In the genomic region with DNA sequence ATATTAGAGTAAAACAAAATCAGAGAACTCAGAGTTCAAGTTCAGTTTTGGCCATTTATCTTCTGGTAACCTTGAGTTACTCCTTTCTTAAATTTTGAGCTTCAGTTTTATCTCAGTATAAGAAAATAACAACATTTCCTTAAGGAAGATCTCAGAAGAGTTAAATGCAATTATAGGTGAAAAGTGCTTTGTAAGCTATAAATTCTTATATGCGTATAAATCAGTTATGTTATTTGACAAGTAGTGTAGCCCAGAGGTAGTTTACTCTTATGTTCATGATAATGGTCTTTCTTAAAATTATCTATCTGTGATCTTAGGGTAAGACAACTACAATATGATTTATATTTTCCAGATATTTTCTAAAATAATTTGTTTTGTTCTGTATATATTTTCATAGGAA, we compare ENCODE assay signal across 2 cellular contexts.
TF ChIP-seq lines count a peak whose summit lies in the region.

No MANE protein-coding gene starts in this region.

TF ChIP-seq in HepG2, 621 proteins besides CTCF, POLR2A, EP300 and RAD21 (continued from another document):
- TF ChIP-seq MAFK (conservative IDR thresholded peaks at IDR 0.05 in 1 of 2, IDR thresholded peaks at IDR 0.05 in 1 of 2; ENCODE audit: low read length in 2 of 2), result peak; percentile 25 to 63; a peak in 2 of 4 replicates

TF ChIP-seq in K562, 482 proteins besides CTCF, POLR2A, EP300 and RAD21:
- TF ChIP-seq NELFE (IDR thresholded peaks at IDR 0.05; ENCODE audit: insufficient read depth, insufficient read length), result no peak
- no peak for TF ChIP-seq SNIP1 (IDR thresholded peaks at IDR 0.05; ENCODE audit: low read depth)
- TF ChIP-seq, protein P1, sequence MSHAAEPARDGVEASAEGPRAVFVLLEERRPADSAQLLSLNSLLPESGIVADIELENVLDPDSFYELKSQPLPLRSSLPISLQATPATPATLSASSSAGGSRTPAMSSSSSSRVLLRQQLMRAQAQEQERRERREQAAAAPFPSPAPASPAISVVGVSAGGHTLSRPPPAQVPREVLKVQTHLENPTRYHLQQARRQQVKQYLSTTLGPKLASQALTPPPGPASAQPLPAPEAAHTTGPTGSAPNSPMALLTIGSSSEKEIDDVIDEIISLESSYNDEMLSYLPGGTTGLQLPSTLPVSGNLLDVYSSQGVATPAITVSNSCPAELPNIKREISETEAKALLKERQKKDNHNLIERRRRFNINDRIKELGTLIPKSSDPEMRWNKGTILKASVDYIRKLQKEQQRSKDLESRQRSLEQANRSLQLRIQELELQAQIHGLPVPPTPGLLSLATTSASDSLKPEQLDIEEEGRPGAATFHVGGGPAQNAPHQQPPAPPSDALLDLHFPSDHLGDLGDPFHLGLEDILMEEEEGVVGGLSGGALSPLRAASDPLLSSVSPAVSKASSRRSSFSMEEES (CRISPR knock-in tag; IDR thresholded peaks at IDR 0.05), result no peak
- peak; percentile 75 for TF ChIP-seq ZNF316 (IDR thresholded peaks at IDR 0.05)
- peak; percentile 46 for TF ChIP-seq C11orf30 (IDR thresholded peaks at IDR 0.05; ENCODE audit: low read depth)
- no peak for TF ChIP-seq XRCC3 (IDR thresholded peaks at IDR 0.05)
